Comparison of ENCODE assay signal across 10 cellular contexts in genomic region chr2:135276525-135276924, GRCh38.
"Had no signal": no experiment of that assay in that cellular context is flagged by ENCODE, and none has a peak within 500 bp of the region (broad histone marks: within the 10 kb centered on the region; RNA-seq: fewer than 3 reads in every experiment).

No MANE protein-coding gene starts in this region.

- H3K27ac ChIP-seq: GM23248, HL-60, KMS-11 had no signal

- H3K27ac Mint-ChIP-seq: HFFc6 had no signal

- H3K4me3 Mint-ChIP-seq: HFFc6 had no signal

- DNase-seq: GM23248, GOT3, H7, HFFc6, IMR-90, KBM-7 had no signal

- ATAC-seq: HCT116 had no signal

- H3K4me3 ChIP-seq: GM23248, HAP-1 had no signal

- H3K9ac ChIP-seq: GM23248, KMS-11 had no signal

- H3K9me3 ChIP-seq: HAP-1 had no signal

- H3K36me3 ChIP-seq: HAP-1 had no signal

- H3K9me3 Mint-ChIP-seq: HFFc6 had no signal
